Comparison of ENCODE assay signal across 8 cellular contexts in genomic region chr11:9231848-9232177, GRCh38.
DNase-seq lines count a peak whose midpoint lies in the region; ATAC-seq and TF ChIP-seq lines count a peak whose summit lies in the region.

No MANE protein-coding gene starts in this region.

- no peak for ATAC-seq in GM21786 (IDR thresholded peaks at IDR 0.05; ENCODE audit: unreplicated experiment)

- H3K9me3 Mint-ChIP-seq in activated T-cell treated with anti-CD3 and anti-CD28 coated beads, Interleukin-2, amount 50 U/mL, for 24 hours: peaks cover 5% of the 10 kb centered on the region

- peaks cover 10% of the 10 kb centered on the region for H3K36me3 Mint-ChIP-seq in activated T-cell treated with anti-CD3 and anti-CD28 coated beads, Interleukin-2, amount 50 U/mL, for 24 hours (ENCODE audit: low read depth)

- H3K27me3 Mint-ChIP-seq in activated T-cell treated with anti-CD3 and anti-CD28 coated beads, Interleukin-2, amount 50 U/mL, for 24 hours: no peaks in the 10 kb centered on the region

- H3K27ac Mint-ChIP-seq in activated T-cell treated with anti-CD3 and anti-CD28 coated beads, Interleukin-2, amount 50 U/mL, for 24 hours: peak overlapping the region; percentile 40

- H3K4me1 Mint-ChIP-seq in activated T-cell treated with anti-CD3 and anti-CD28 coated beads, Interleukin-2, amount 50 U/mL, for 24 hours (ENCODE audit: low read depth): peaks cover 52% of the 10 kb centered on the region

- DNase-seq in activated T-cell treated with anti-CD3 and anti-CD28 coated beads, Interleukin-2, amount 50 U/mL, for 24 hours: no peak
- DNase-seq in activated T-cell treated with anti-CD3 and anti-CD28 coated beads for 4 hours (no peak), RPMI8226 (peak; percentile 73), fibroblast of mammary gland (ENCODE audit: low read depth) (peak; percentile 55), putamen (ENCODE audit: low spot score) (peak; percentile 94), DMS153 (lab: John Stamatoyannopoulos, UW) (no peak), 8988T (no peak)

- H3K4me3 Mint-ChIP-seq in activated T-cell treated with anti-CD3 and anti-CD28 coated beads, Interleukin-2, amount 50 U/mL, for 24 hours: peak overlapping the region; percentile 72

- H3K4me3 ChIP-seq in fibroblast of mammary gland (ENCODE audit: control insufficient read depth, low read depth, low read length): no peak overlapping the region

- no peak for TF ChIP-seq CTCF in fibroblast of mammary gland (conservative IDR thresholded peaks at IDR 0.05; ENCODE audit: control insufficient read depth, insufficient read depth, low read depth, low read length)

Comparison
In these comparisons a context has a peak if more than half of its experiments do, and no peak if none do; other contexts are left out.
1. DNase-seq: peak in RPMI8226 (single experiment), fibroblast of mammary gland (single experiment) and putamen (single experiment); none in activated T-cell treated with anti-CD3 and anti-CD28 coated beads, Interleukin-2, amount 50 U/mL, for 24 hours (single experiment), activated T-cell treated with anti-CD3 and anti-CD28 coated beads for 4 hours (single experiment), DMS153 (single experiment) and 8988T (single experiment).